In the genomic region with DNA sequence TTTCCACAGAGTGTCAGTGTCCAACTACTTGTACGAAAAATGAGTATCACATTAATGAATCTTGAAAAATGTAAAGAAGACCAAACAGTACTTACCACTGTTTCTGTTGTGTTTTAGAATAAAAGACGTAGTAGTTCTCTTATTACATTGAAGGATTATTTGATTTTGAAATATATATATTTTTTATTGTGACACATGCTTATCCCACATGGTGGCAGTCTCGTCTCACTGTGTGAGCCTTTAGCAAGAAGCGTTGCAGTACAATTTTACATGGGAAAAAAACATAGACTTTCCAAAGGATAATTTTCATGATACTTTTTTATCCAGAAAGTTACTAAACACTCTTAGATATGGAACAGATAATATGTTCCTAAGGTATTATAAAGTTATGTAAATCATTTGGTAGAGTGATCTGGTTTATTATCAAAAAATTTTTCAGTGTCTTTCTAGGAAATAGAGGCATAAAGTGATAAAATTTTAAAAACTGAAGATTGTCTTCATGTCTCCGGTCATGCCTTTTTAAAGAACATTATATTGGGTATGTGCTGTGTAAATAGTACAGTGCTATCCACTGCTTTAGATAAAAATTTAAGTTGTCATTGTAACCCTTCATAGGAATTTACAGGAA, we compare ENCODE assay signal across 9 cellular contexts.
DNase-seq lines count a peak whose midpoint lies in the region; ATAC-seq, FAIRE-seq and TF ChIP-seq lines count a peak whose summit lies in the region.
"Had no signal": no experiment of that assay in that cellular context is flagged by ENCODE, and none has a peak within 500 bp of the region (broad histone marks: within the 10 kb centered on the region; RNA-seq: fewer than 3 reads in every experiment).

No MANE protein-coding gene starts in this region.

- DNase-seq in heart left ventricle (no peak), left cardiac atrium (no peak), RWPE2 (ENCODE audit: low spot score) (no peak), foreskin fibroblast (peak; percentile 10 to 62), type B pancreatic cell (ENCODE audit: extremely low spot score, unreplicated experiment) (no peak), GM19239 (ENCODE audit: insufficient read length, low spot score) (no peak)
- no peak for DNase-seq in naive thymus-derived CD4-positive, alpha-beta T cell
- DNase-seq: transverse colon had no signal

- H3K36me3 ChIP-seq in heart left ventricle (peaks cover 0 to 15% (median 0%) of the 10 kb centered on the region in 9 donors), RWPE2 (ENCODE audit: low read depth) (peaks cover 9% of the 10 kb centered on the region)
- H3K36me3 ChIP-seq in naive thymus-derived CD4-positive, alpha-beta T cell (ENCODE audit: control insufficient read depth in 2 of 3, insufficient read depth in 3 of 3, low read length in 3 of 3): no peaks in the 10 kb centered on the region
- H3K36me3 ChIP-seq: transverse colon had no signal

- no peaks in the 10 kb centered on the region for H3K27me3 ChIP-seq in heart left ventricle
- H3K27me3 ChIP-seq in RWPE2 (ENCODE audit: insufficient read depth, poor library complexity, severe bottlenecking): no peaks in the 10 kb centered on the region
- H3K27me3 ChIP-seq in naive thymus-derived CD4-positive, alpha-beta T cell (ENCODE audit: control insufficient read depth in 2 of 2, insufficient read depth in 2 of 2, low read length in 2 of 2): no peaks in the 10 kb centered on the region
- H3K27me3 ChIP-seq: transverse colon had no signal

- H3K4me1 Mint-ChIP-seq in type B pancreatic cell (ENCODE audit: unreplicated experiment): peaks cover 3% of the 10 kb centered on the region
- H3K4me1 Mint-ChIP-seq in naive thymus-derived CD4-positive, alpha-beta T cell: peaks cover 0 to 2% (median 0%) of the 10 kb centered on the region in 7 donors

- no peaks in the 10 kb centered on the region for H3K36me3 Mint-ChIP-seq in type B pancreatic cell
- H3K36me3 Mint-ChIP-seq in naive thymus-derived CD4-positive, alpha-beta T cell: no peaks in the 10 kb centered on the region

- POLR2A ChIA-PET in naive thymus-derived CD4-positive, alpha-beta T cell (lab: Charles Lee): interaction anchor here (0.6 kb wide), 1 partner anchor 15 kb away, joined by 5 read pairs; no protein-coding TSS in a partner anchor

- H3K27me3 Mint-ChIP-seq in type B pancreatic cell: no peaks in the 10 kb centered on the region
- no peaks in the 10 kb centered on the region for H3K27me3 Mint-ChIP-seq in naive thymus-derived CD4-positive, alpha-beta T cell

- no peaks in the 10 kb centered on the region for H3K4me1 ChIP-seq in heart left ventricle
- no peaks in the 10 kb centered on the region for H3K4me1 ChIP-seq in RWPE2 (ENCODE audit: insufficient read depth, poor library complexity, severe bottlenecking)
- no peaks in the 10 kb centered on the region for H3K4me1 ChIP-seq in naive thymus-derived CD4-positive, alpha-beta T cell (ENCODE audit: control insufficient read depth in 2 of 2, insufficient read depth in 2 of 2, low read length in 2 of 2)
- H3K4me1 ChIP-seq: transverse colon had no signal

- TF ChIP-seq POLR2A in heart left ventricle (IDR thresholded peaks at IDR 0.05): no peak

- H3K9me3 ChIP-seq in heart left ventricle (no peaks in the 10 kb centered on the region), RWPE2 (ENCODE audit: severe bottlenecking) (no peaks in the 10 kb centered on the region)
- H3K9me3 ChIP-seq in naive thymus-derived CD4-positive, alpha-beta T cell (ENCODE audit: control insufficient read depth in 2 of 3, low read length in 3 of 3): no peaks in the 10 kb centered on the region
- H3K9me3 ChIP-seq: transverse colon had no signal

- no peak overlapping the region for H3K27ac ChIP-seq in heart left ventricle
- H3K27ac ChIP-seq in RWPE2 (ENCODE audit: poor library complexity, severe bottlenecking): no peak overlapping the region
- no peak overlapping the region for H3K27ac ChIP-seq in naive thymus-derived CD4-positive, alpha-beta T cell (ENCODE audit: low read depth, low read length)
- H3K27ac ChIP-seq: transverse colon had no signal

- ATAC-seq in heart left ventricle (no peak), left cardiac atrium (no peak), RWPE2 (ENCODE audit: low read depth) (no peak), HG03565 (IDR thresholded peaks at IDR 0.05; ENCODE audit: unreplicated experiment) (no peak)
- ATAC-seq in naive thymus-derived CD4-positive, alpha-beta T cell: no peak

- intact Hi-C loops in heart left ventricle (cut with DNase I) (loop anchor here in 4 of 10 donors (5.0 to 10.0 kb wide), 3 partner anchors 774 to 784 kb away; no protein-coding TSS in a partner anchor), left cardiac atrium (cut with DNase I) (loop anchor here in 1 of 2 donors (10.0 kb wide), 1 partner anchor 754 kb away; no protein-coding TSS in a partner anchor)
- intact Hi-C loops in naive thymus-derived CD4-positive, alpha-beta T cell (cut with micrococcal nuclease): no loop called here

- H3K4me3 ChIP-seq in heart left ventricle (no peak overlapping the region), RWPE2 (ENCODE audit: severe bottlenecking) (no peak overlapping the region), foreskin fibroblast (ENCODE audit: low read depth in 1 of 2, low read length in 2 of 2) (no peak overlapping the region)
- no peak overlapping the region for H3K4me3 ChIP-seq in naive thymus-derived CD4-positive, alpha-beta T cell (ENCODE audit: low read length)
- H3K4me3 ChIP-seq: transverse colon had no signal

- FAIRE-seq in GM19239 (lab: Jason Lieb, UNC): no peak

- no peaks in the 10 kb centered on the region for H3K9me3 Mint-ChIP-seq in type B pancreatic cell
- H3K9me3 Mint-ChIP-seq in naive thymus-derived CD4-positive, alpha-beta T cell: peaks cover 0 to 2% (median 0%) of the 10 kb centered on the region in 11 donors

- WGBS in heart left ventricle, 4 donors: 59 to 69% (median 62%) methylated on average over 5 of the region's 5 CpGs

- TF ChIP-seq CTCF in heart left ventricle (IDR thresholded peaks at IDR 0.05): peak in 11 of 12 donors; percentile 24 to 57 (median 38)
- peak; percentile 69 for TF ChIP-seq CTCF in RWPE2 (IDR thresholded peaks at IDR 0.05; ENCODE audit: poor library complexity, severe bottlenecking)
- TF ChIP-seq CTCF in foreskin fibroblast (IDR thresholded peaks at IDR 0.05; ENCODE audit: low read depth, low read length): no peak
- TF ChIP-seq CTCF in type B pancreatic cell (conservative IDR thresholded peaks at IDR 0.05): peak; percentile 81

- CTCF ChIA-PET in naive thymus-derived CD4-positive, alpha-beta T cell (lab: Charles Lee): no interaction called here

- no peak overlapping the region for H3K27ac Mint-ChIP-seq in type B pancreatic cell
- no peak overlapping the region for H3K27ac Mint-ChIP-seq in naive thymus-derived CD4-positive, alpha-beta T cell

- no peak overlapping the region for H3K4me3 Mint-ChIP-seq in type B pancreatic cell
- H3K4me3 Mint-ChIP-seq in naive thymus-derived CD4-positive, alpha-beta T cell: no peak overlapping the region

Comparison
In these comparisons a context has a peak if more than half of its experiments do, and no peak if none do; other contexts are left out.
1. DNase-seq: peak in foreskin fibroblast (2 of 2); none in heart left ventricle (0 of 5), left cardiac atrium (single experiment), RWPE2 (single experiment), type B pancreatic cell (single experiment), GM19239 (single experiment) and naive thymus-derived CD4-positive, alpha-beta T cell (0 of 9).